ENCODE assay signal across 1 cellular context in the genomic region with DNA sequence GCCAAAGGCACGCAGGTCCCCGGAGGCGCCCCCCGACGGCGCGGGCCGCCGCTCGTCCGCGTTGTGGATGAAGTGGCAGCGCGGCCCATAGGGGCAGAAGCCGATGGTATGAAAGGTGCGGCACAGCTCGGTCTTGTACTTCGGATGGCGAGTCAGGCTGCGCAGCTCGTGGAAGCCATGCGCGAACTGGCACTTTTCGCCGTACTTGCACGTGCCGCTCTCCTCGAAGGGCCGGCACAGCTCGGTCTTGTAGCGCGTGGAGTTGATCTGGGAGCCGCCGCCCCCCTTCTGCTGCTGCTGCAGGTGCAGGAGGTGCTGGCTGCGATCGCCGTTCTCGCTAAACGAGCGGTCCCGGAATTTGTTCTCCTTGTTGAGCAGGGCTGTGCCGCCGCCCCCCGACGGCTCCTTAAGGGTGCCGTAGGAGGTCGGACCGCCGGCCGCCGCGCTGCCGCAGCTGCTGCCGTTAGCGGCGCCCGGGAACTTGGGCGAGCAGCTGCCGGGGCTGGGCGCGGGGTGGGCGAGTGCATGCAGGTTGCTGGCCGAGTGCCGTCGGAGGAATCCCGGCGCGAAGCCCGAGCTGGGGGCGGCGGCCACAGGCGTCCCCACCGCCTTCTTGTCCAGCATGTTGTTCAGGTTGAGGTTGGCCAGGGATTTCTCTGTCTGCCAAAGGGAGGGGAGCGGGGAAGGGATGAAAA.
TF ChIP-seq lines count a peak whose summit lies in the region.

No MANE protein-coding gene starts in this region.

TF ChIP-seq in IMR-90, 13 proteins besides CTCF, POLR2A, EP300 and RAD21:
- TF ChIP-seq CEBPB (IDR thresholded peaks at IDR 0.05; ENCODE audit: low read depth, low read length) (no peak), CHD1 (IDR thresholded peaks at IDR 0.05; ENCODE audit: low read depth, low read length) (no peak; the same call in 1 of the 2 replicates), SMC3 (IDR thresholded peaks at IDR 0.05; ENCODE audit: low read depth, low read length) (no peak), FOS (IDR thresholded peaks at IDR 0.05; ENCODE audit: low read depth, low read length) (no peak), RCOR1 (IDR thresholded peaks at IDR 0.05; ENCODE audit: insufficient replicate concordance, low read length) (no peak), RFX5 (IDR thresholded peaks at IDR 0.05; ENCODE audit: low read depth, low read length) (no peak), MAZ (IDR thresholded peaks at IDR 0.05; ENCODE audit: borderline replicate concordance, low read depth, low read length) (no peak), MAFK (IDR thresholded peaks at IDR 0.05; ENCODE audit: low read depth, low read length) (no peak), BHLHE40 (IDR thresholded peaks at IDR 0.05; ENCODE audit: low read depth, low read length) (peak; percentile 59; the same call in 1 of the 2 replicates), MXI1 (IDR thresholded peaks at IDR 0.05; ENCODE audit: borderline replicate concordance, low read depth, low read length) (peak; percentile 41; the same call in 1 of the 2 replicates), NFE2L2 (IDR thresholded peaks at IDR 0.05; ENCODE audit: low read depth, low read length) (no peak)
- TF ChIP-seq, protein P1, sequence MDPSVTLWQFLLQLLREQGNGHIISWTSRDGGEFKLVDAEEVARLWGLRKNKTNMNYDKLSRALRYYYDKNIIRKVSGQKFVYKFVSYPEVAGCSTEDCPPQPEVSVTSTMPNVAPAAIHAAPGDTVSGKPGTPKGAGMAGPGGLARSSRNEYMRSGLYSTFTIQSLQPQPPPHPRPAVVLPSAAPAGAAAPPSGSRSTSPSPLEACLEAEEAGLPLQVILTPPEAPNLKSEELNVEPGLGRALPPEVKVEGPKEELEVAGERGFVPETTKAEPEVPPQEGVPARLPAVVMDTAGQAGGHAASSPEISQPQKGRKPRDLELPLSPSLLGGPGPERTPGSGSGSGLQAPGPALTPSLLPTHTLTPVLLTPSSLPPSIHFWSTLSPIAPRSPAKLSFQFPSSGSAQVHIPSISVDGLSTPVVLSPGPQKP (IDR thresholded peaks at IDR 0.05; ENCODE audit: borderline replicate concordance, low read depth, low read length), result no peak
- TF ChIP-seq, protein P2, sequence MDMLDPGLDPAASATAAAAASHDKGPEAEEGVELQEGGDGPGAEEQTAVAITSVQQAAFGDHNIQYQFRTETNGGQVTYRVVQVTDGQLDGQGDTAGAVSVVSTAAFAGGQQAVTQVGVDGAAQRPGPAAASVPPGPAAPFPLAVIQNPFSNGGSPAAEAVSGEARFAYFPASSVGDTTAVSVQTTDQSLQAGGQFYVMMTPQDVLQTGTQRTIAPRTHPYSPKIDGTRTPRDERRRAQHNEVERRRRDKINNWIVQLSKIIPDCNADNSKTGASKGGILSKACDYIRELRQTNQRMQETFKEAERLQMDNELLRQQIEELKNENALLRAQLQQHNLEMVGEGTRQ (IDR thresholded peaks at IDR 0.05; ENCODE audit: low read depth, low read length), result no peak
